Comparison of ENCODE assay signal across 1 cellular context in genomic region chr1:2215909-2216766, GRCh38.
TF ChIP-seq lines count a peak whose summit lies in the region.

No MANE protein-coding gene starts in this region.

TF ChIP-seq in H1, 55 proteins besides CTCF, POLR2A, EP300 and RAD21:
- no peak for TF ChIP-seq SP1 (IDR thresholded peaks at IDR 0.05; ENCODE audit: low read depth, low read length)
- no peak for TF ChIP-seq RFX5 (IDR thresholded peaks at IDR 0.05; ENCODE audit: borderline replicate concordance, low read depth, low read length)
- no peak for TF ChIP-seq HDAC2 (IDR thresholded peaks at IDR 0.05; ENCODE audit: borderline replicate concordance in 1 of 2, low read depth in 2 of 2, low read length in 2 of 2)
- TF ChIP-seq POU5F1 (IDR thresholded peaks at IDR 0.05; ENCODE audit: low read depth, low read length): no peak
- TF ChIP-seq TAF7 (optimal IDR thresholded peaks at IDR 0.05; ENCODE audit: borderline replicate concordance, low read depth, low read length): no peak
- TF ChIP-seq, protein P1, sequence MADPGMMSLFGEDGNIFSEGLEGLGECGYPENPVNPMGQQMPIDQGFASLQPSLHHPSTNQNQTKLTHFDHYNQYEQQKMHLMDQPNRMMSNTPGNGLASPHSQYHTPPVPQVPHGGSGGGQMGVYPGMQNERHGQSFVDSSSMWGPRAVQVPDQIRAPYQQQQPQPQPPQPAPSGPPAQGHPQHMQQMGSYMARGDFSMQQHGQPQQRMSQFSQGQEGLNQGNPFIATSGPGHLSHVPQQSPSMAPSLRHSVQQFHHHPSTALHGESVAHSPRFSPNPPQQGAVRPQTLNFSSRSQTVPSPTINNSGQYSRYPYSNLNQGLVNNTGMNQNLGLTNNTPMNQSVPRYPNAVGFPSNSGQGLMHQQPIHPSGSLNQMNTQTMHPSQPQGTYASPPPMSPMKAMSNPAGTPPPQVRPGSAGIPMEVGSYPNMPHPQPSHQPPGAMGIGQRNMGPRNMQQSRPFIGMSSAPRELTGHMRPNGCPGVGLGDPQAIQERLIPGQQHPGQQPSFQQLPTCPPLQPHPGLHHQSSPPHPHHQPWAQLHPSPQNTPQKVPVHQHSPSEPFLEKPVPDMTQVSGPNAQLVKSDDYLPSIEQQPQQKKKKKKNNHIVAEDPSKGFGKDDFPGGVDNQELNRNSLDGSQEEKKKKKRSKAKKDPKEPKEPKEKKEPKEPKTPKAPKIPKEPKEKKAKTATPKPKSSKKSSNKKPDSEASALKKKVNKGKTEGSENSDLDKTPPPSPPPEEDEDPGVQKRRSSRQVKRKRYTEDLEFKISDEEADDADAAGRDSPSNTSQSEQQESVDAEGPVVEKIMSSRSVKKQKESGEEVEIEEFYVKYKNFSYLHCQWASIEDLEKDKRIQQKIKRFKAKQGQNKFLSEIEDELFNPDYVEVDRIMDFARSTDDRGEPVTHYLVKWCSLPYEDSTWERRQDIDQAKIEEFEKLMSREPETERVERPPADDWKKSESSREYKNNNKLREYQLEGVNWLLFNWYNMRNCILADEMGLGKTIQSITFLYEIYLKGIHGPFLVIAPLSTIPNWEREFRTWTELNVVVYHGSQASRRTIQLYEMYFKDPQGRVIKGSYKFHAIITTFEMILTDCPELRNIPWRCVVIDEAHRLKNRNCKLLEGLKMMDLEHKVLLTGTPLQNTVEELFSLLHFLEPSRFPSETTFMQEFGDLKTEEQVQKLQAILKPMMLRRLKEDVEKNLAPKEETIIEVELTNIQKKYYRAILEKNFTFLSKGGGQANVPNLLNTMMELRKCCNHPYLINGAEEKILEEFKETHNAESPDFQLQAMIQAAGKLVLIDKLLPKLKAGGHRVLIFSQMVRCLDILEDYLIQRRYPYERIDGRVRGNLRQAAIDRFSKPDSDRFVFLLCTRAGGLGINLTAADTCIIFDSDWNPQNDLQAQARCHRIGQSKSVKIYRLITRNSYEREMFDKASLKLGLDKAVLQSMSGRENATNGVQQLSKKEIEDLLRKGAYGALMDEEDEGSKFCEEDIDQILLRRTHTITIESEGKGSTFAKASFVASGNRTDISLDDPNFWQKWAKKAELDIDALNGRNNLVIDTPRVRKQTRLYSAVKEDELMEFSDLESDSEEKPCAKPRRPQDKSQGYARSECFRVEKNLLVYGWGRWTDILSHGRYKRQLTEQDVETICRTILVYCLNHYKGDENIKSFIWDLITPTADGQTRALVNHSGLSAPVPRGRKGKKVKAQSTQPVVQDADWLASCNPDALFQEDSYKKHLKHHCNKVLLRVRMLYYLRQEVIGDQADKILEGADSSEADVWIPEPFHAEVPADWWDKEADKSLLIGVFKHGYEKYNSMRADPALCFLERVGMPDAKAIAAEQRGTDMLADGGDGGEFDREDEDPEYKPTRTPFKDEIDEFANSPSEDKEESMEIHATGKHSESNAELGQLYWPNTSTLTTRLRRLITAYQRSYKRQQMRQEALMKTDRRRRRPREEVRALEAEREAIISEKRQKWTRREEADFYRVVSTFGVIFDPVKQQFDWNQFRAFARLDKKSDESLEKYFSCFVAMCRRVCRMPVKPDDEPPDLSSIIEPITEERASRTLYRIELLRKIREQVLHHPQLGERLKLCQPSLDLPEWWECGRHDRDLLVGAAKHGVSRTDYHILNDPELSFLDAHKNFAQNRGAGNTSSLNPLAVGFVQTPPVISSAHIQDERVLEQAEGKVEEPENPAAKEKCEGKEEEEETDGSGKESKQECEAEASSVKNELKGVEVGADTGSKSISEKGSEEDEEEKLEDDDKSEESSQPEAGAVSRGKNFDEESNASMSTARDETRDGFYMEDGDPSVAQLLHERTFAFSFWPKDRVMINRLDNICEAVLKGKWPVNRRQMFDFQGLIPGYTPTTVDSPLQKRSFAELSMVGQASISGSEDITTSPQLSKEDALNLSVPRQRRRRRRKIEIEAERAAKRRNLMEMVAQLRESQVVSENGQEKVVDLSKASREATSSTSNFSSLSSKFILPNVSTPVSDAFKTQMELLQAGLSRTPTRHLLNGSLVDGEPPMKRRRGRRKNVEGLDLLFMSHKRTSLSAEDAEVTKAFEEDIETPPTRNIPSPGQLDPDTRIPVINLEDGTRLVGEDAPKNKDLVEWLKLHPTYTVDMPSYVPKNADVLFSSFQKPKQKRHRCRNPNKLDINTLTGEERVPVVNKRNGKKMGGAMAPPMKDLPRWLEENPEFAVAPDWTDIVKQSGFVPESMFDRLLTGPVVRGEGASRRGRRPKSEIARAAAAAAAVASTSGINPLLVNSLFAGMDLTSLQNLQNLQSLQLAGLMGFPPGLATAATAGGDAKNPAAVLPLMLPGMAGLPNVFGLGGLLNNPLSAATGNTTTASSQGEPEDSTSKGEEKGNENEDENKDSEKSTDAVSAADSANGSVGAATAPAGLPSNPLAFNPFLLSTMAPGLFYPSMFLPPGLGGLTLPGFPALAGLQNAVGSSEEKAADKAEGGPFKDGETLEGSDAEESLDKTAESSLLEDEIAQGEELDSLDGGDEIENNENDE (IDR thresholded peaks at IDR 0.05; ENCODE audit: insufficient replicate concordance, low read length): no peak
- no peak for TF ChIP-seq BRCA1 (IDR thresholded peaks at IDR 0.05; ENCODE audit: low read depth, low read length)
